ENCODE assay signal across 16 cellular contexts in the genomic region with DNA sequence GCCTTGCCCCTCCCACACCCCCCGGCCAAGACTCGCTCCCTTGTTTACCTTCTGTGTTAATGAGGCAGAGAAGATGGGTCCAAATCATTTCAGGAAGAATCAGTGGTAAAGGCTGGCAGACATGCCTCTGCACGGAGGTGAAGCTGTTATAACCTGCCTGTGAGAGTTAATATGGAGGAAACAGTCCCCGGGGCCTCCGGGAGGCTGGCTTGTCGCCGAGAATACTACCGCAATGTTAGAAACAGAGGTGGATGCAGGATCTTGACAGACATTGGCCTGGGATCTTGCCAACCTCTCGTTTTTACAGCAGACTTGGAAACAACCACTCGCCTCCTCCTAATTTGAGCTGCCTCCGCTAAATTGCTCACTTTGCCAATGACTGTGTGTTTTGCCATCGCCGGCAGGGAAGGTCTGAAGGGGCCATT. TPM values are rescaled to one million over a fixed set of nuclear protein-coding genes. Genes with fewer than 3 reads are reported as not detected.
DNase-seq lines count a peak whose midpoint lies in the region; ATAC-seq and TF ChIP-seq lines count a peak whose summit lies in the region.
"Had no signal": no experiment of that assay in that cellular context is flagged by ENCODE, and none has a peak within 500 bp of the region (broad histone marks: within the 10 kb centered on the region; RNA-seq: fewer than 3 reads in every experiment).

No MANE protein-coding gene starts in this region.

- DNase-seq in fibroblast of mammary gland (ENCODE audit: low read depth) (peak; percentile 31), vagina (ENCODE audit: extremely low spot score in 2 of 2) (no peak), retina (no peak), ACHN (no peak)
- DNase-seq: CD4-positive, alpha-beta memory T cell; lower lobe of right lung; NCI-H146; NCI-H526 treated with DMSO at 0.1 percent for 48 hours; stimulated activated naive CD8-positive, alpha-beta T cell treated with anti-CD3 and anti-CD28 coated beads, Interleukin-15, amount 100 ng/mL, for 72 hours; T-helper 17 cell had no signal

- peaks cover 15% of the 10 kb centered on the region for H3K79me2 ChIP-seq in parathyroid adenoma

- no peaks in the 10 kb centered on the region for H3K9me3 ChIP-seq in parathyroid adenoma (ENCODE audit: control insufficient read depth, low read length)
- H3K9me3 ChIP-seq in vagina = no peaks in the 10 kb centered on the region
- H3K9me3 ChIP-seq: lower lobe of right lung had no signal

- no peak overlapping the region for H2AFZ ChIP-seq in parathyroid adenoma

- H3K9ac ChIP-seq in parathyroid adenoma = no peak overlapping the region

- H3K4me1 ChIP-seq in parathyroid adenoma (peaks cover 51% of the 10 kb centered on the region), vagina (peaks cover 89% of the 10 kb centered on the region)

- in situ Hi-C loops in ACHN (cut with HindIII; ENCODE audit: low pct_ligation_motif_present, low pct_unique_long_range_greater_than_20kb, low sequenced_read_pairs) = no loop called here

- no peak for TF ChIP-seq POLR2A in vagina (IDR thresholded peaks at IDR 0.05)

- H3K4me3 ChIP-seq in fibroblast of mammary gland (ENCODE audit: control insufficient read depth, low read depth, low read length) (no peak overlapping the region), parathyroid adenoma (ENCODE audit: low read depth, low read length) (peak overlapping the region; percentile 19), vagina (no peak overlapping the region)
- H3K4me3 ChIP-seq: GM12878, lower lobe of right lung, skin epidermis had no signal

- H3K36me3 ChIP-seq in parathyroid adenoma (ENCODE audit: control insufficient read depth, insufficient read depth, low read length) = no peaks in the 10 kb centered on the region
- H3K36me3 ChIP-seq in vagina = peaks cover 0 to 13% of the 10 kb centered on the region in 2 donors

- H3K4me2 ChIP-seq in parathyroid adenoma (ENCODE audit: low read length) = peak overlapping the region; percentile 9

- H3K27ac ChIP-seq in VCaP (peak overlapping the region; percentile 36), parathyroid adenoma (peak overlapping the region; percentile 8), vagina (peak overlapping the region; percentile 53)
- H3K27ac ChIP-seq: lower lobe of right lung had no signal

- H3K27me3 ChIP-seq in parathyroid adenoma (ENCODE audit: control insufficient read depth, insufficient read depth, low read length) = no peaks in the 10 kb centered on the region
- H3K27me3 ChIP-seq in vagina = no peaks in the 10 kb centered on the region

- intact Hi-C loops in vagina (cut with DNase I) = no loop called here

- no peak for ATAC-seq in HG03108 (IDR thresholded peaks at IDR 0.05; ENCODE audit: unreplicated experiment)
- ATAC-seq: GM12878; HCT116; lower lobe of right lung; stimulated activated naive CD8-positive, alpha-beta T cell treated with anti-CD3 and anti-CD28 coated beads, Interleukin-15, amount 100 ng/mL, for 72 hours; T-helper 17 cell had no signal

- TF ChIP-seq CTCF in VCaP (conservative IDR thresholded peaks at IDR 0.05) (no peak), fibroblast of mammary gland (conservative IDR thresholded peaks at IDR 0.05; ENCODE audit: control insufficient read depth, insufficient read depth, low read depth, low read length) (no peak), parathyroid adenoma (IDR thresholded peaks at IDR 0.05) (no peak), vagina (IDR thresholded peaks at IDR 0.05) (no peak)

RNA-seq across cellular contexts. Expression of a gene that starts 45.6 kb away (rescaled TPM):
- total RNA-seq in vagina = 262 TPM
